Comparison of ENCODE assay signal across 1 cellular context in the genomic region with DNA sequence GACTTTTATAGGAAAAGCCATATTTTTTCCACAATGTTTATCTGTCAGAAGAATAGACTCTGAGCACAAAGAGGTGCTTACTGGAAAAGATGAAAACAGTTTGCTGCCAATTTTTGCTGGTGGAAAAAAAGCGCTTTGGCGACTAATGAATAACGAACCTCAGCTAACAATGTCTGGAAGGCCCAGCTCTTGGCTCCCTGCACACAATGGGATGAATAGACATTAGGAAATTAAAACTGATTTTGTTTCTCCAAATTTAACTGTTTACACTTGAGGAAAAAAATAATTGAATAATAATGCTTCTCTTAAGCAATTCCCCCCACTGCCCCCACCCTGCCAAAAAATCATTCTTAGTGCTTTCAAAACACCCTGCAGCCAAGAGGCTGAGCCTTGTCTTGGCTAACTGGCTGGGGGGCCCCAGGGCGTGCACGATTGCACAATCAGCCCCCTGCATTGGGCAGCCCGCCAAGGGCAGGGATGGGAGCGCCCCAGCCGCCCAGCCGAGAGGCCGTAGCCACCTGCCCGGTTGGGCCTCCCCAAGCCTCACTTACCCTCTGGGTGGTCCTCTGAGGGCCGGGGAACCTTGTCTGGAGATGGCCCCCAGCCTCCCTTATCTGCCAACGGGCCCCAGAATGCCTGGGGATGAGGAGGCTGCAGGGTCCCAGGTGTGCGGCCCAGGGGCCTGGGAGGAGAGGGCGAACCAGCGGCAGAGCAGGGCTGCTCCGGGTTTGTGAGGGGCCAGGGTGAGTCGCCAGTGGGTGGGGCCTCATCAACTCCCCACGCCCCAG.
TF ChIP-seq lines count a peak whose summit lies in the region.

No MANE protein-coding gene starts in this region.

TF ChIP-seq in HepG2, 621 proteins besides CTCF, POLR2A, EP300 and RAD21 (continued from another document):
- no peak for TF ChIP-seq ZIK1 (CRISPR knock-in tag; IDR thresholded peaks at IDR 0.05; ENCODE audit: borderline replicate concordance, low read depth)
- TF ChIP-seq RBM39 (IDR thresholded peaks at IDR 0.05; ENCODE audit: low read depth, low read length, poor library complexity, severe bottlenecking) = no peak
- 0 out of 2 replicates have a peak, but pooled peaks have one; percentile 15 for TF ChIP-seq NR2F6 (IDR thresholded peaks at IDR 0.05)
- TF ChIP-seq NR2F6 (CRISPR knock-in tag; IDR thresholded peaks at IDR 0.05) = no peak
- TF ChIP-seq FOXO1 (CRISPR knock-in tag; IDR thresholded peaks at IDR 0.05) = no peak
- TF ChIP-seq GATA4 (IDR thresholded peaks at IDR 0.05; ENCODE audit: borderline replicate concordance, low read depth) = no peak
- no peak for TF ChIP-seq ZNF572 (CRISPR knock-in tag; IDR thresholded peaks at IDR 0.05)
- TF ChIP-seq ZBTB7B (CRISPR knock-in tag; IDR thresholded peaks at IDR 0.05) = peak; percentile 51; the same call in 1 of the 2 replicates
- TF ChIP-seq CEBPB (IDR thresholded peaks at IDR 0.05; ENCODE audit: borderline replicate concordance, low read depth, low read length) = peak; percentile 93
- TF ChIP-seq ZNF441 (CRISPR knock-in tag; IDR thresholded peaks at IDR 0.05; ENCODE audit: borderline replicate concordance) = no peak
- TF ChIP-seq, protein P1, sequence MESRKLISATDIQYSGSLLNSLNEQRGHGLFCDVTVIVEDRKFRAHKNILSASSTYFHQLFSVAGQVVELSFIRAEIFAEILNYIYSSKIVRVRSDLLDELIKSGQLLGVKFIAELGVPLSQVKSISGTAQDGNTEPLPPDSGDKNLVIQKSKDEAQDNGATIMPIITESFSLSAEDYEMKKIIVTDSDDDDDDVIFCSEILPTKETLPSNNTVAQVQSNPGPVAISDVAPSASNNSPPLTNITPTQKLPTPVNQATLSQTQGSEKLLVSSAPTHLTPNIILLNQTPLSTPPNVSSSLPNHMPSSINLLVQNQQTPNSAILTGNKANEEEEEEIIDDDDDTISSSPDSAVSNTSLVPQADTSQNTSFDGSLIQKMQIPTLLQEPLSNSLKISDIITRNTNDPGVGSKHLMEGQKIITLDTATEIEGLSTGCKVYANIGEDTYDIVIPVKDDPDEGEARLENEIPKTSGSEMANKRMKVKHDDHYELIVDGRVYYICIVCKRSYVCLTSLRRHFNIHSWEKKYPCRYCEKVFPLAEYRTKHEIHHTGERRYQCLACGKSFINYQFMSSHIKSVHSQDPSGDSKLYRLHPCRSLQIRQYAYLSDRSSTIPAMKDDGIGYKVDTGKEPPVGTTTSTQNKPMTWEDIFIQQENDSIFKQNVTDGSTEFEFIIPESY (CRISPR knock-in tag; IDR thresholded peaks at IDR 0.05) = peak; percentile 86
- TF ChIP-seq ZNF207 (IDR thresholded peaks at IDR 0.05; ENCODE audit: borderline replicate concordance) = no peak
- peak; percentile 13; the same call in 1 of the 2 replicates for TF ChIP-seq MYC (CRISPR knock-in tag; IDR thresholded peaks at IDR 0.05; ENCODE audit: borderline replicate concordance)
- no peak for TF ChIP-seq ZNF761 (CRISPR knock-in tag; conservative IDR thresholded peaks at IDR 0.05)
- TF ChIP-seq ATF7-NPFF (CRISPR knock-in tag; IDR thresholded peaks at IDR 0.05; ENCODE audit: low read depth) = no peak
- no peak for TF ChIP-seq ZNF567 (CRISPR knock-in tag; IDR thresholded peaks at IDR 0.05; ENCODE audit: borderline replicate concordance)
- no peak for TF ChIP-seq SNRNP70 (IDR thresholded peaks at IDR 0.05; ENCODE audit: low read depth, low read length)
- no peak for TF ChIP-seq CHD4 (IDR thresholded peaks at IDR 0.05; ENCODE audit: borderline replicate concordance, low read length)
- no peak for TF ChIP-seq ZSCAN25 (CRISPR knock-in tag; IDR thresholded peaks at IDR 0.05)
- no peak for TF ChIP-seq HNRNPLL (IDR thresholded peaks at IDR 0.05; ENCODE audit: low read depth, low read length, poor library complexity, severe bottlenecking)
- TF ChIP-seq ZNF333 (CRISPR knock-in tag; IDR thresholded peaks at IDR 0.05; ENCODE audit: borderline replicate concordance) = no peak
- TF ChIP-seq EED (CRISPR knock-in tag; IDR thresholded peaks at IDR 0.05) = no peak
- TF ChIP-seq KLF15 (CRISPR knock-in tag; IDR thresholded peaks at IDR 0.05; ENCODE audit: borderline replicate concordance) = no peak
- 0 out of 2 replicates have a peak, but pooled peaks have one; percentile 28 for TF ChIP-seq PHF21A (CRISPR knock-in tag; IDR thresholded peaks at IDR 0.05)
- TF ChIP-seq SRSF9 (IDR thresholded peaks at IDR 0.05; ENCODE audit: borderline replicate concordance, insufficient read depth, low read depth, low read length, poor library complexity, severe bottlenecking) = no peak
- TF ChIP-seq ZNF331 (CRISPR knock-in tag; IDR thresholded peaks at IDR 0.05) = peak; percentile 19; the same call in 1 of the 2 replicates
- TF ChIP-seq MZF1 (CRISPR knock-in tag; IDR thresholded peaks at IDR 0.05; ENCODE audit: borderline replicate concordance) = no peak
- TF ChIP-seq LCORL (IDR thresholded peaks at IDR 0.05) = no peak
- TF ChIP-seq LCORL (CRISPR knock-in tag; IDR thresholded peaks at IDR 0.05) = 0 out of 2 replicates have a peak, but pooled peaks have one; percentile 42
- TF ChIP-seq ZNF891 (CRISPR knock-in tag; IDR thresholded peaks at IDR 0.05) = no peak
- TF ChIP-seq, protein P2, sequence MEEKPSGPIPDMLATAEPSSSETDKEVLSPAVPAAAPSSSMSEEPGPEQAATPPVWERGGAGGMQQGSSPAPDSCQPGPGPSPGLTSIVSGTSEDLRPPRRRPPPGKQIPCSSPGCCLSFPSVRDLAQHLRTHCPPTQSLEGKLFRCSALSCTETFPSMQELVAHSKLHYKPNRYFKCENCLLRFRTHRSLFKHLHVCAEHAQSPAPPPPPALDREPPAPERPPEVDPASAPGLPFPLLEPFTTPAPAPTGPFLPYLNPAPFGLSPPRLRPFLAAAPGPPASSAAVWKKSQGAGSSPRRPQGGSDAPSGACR (CRISPR knock-in tag; IDR thresholded peaks at IDR 0.05) = no peak
